ENCODE assay signal across 7 cellular contexts in genomic region chr10:4770766-4771553, GRCh38. TPM values are rescaled to one million over a fixed set of nuclear protein-coding genes. Genes with fewer than 3 reads are reported as not detected.
DNase-seq lines count a peak whose midpoint lies in the region; ATAC-seq and TF ChIP-seq lines count a peak whose summit lies in the region.

No MANE protein-coding gene starts in this region.

- POLR2A ChIA-PET in SK-N-SH (lab: Yijun Ruan, JAX): no interaction called here

- TF ChIP-seq RAD21 in SK-N-SH (IDR thresholded peaks at IDR 0.05; ENCODE audit: low read length): peak; percentile 73

- H3F3A ChIP-seq in SK-N-SH (replicated peaks; ENCODE audit: insufficient read depth): peaks cover 85% of the 10 kb centered on the region

- TF ChIP-seq EP300 in SK-N-SH (IDR thresholded peaks at IDR 0.05; ENCODE audit: borderline replicate concordance in 1 of 2, low read depth in 1 of 2, low read length in 1 of 2): peak; percentile 42 to 99; a peak in 3 of 4 replicates
- no peak for TF ChIP-seq EP300 in gastroesophageal sphincter (IDR thresholded peaks at IDR 0.05)
- peak in 2 of 4 donors; percentile 25 to 72 for TF ChIP-seq EP300 in sigmoid colon (IDR thresholded peaks at IDR 0.05)

- H3K79me2 ChIP-seq in SK-N-SH (ENCODE audit: insufficient read depth): peaks cover 37% of the 10 kb centered on the region

- CTCF ChIA-PET in SK-N-SH (lab: Yijun Ruan, JAX): interaction anchor here (0.7 to 11.7 kb wide), 10 partner anchors 9 to 1582 kb away, joined by 3 to 244 read pairs (median 4); no protein-coding TSS in a partner anchor

- ATAC-seq in gastroesophageal sphincter (peak; percentile 86), GM21723 (IDR thresholded peaks at IDR 0.05; ENCODE audit: unreplicated experiment) (no peak)

- no peaks in the 10 kb centered on the region for H4K20me1 ChIP-seq in SK-N-SH (ENCODE audit: insufficient read depth)

- peak overlapping the region; percentile 96 for H3K9ac ChIP-seq in SK-N-SH

- H3K27ac ChIP-seq in SK-N-SH (ENCODE audit: low read depth in 2 of 2, low read length in 1 of 2) (peak overlapping the region; percentile 91 to 100; a peak in 3 of 4 replicates), gastroesophageal sphincter (peak overlapping the region; percentile 24 to 78 (median 62)), sigmoid colon (peak overlapping the region in 3 of 4 donors; percentile 52 to 75 (median 70))

- DNase-seq in HFFc6 (peak; percentile 97), SK-N-SH (peak; percentile 8), sigmoid colon (no peak), NCI-H187 treated with DMSO at 0.1 percent for 48 hours (lab: John Stamatoyannopoulos, UW) (no peak)
- DNase-seq in activated CD4-positive, CD25-positive, alpha-beta regulatory T cell (lab: John Stamatoyannopoulos, UW): no peak

- intact Hi-C loops in sigmoid colon (cut with DNase I): loop anchor here (2.0 kb wide), 1 partner anchor 1578 kb away; no protein-coding TSS in a partner anchor

- peak overlapping the region; percentile 81 for H3K4me3 Mint-ChIP-seq in HFFc6

- no peaks in the 10 kb centered on the region for H3K27me3 ChIP-seq in SK-N-SH (ENCODE audit: insufficient read depth)
- no peaks in the 10 kb centered on the region for H3K27me3 ChIP-seq in gastroesophageal sphincter
- no peaks in the 10 kb centered on the region for H3K27me3 ChIP-seq in sigmoid colon

- H3K9me3 Mint-ChIP-seq in HFFc6: no peaks in the 10 kb centered on the region

- H3K9me3 ChIP-seq in SK-N-SH: no peaks in the 10 kb centered on the region
- no peaks in the 10 kb centered on the region for H3K9me3 ChIP-seq in gastroesophageal sphincter
- no peaks in the 10 kb centered on the region for H3K9me3 ChIP-seq in sigmoid colon

- no peak for TF ChIP-seq POLR2A in gastroesophageal sphincter (IDR thresholded peaks at IDR 0.05)
- TF ChIP-seq POLR2A in sigmoid colon (IDR thresholded peaks at IDR 0.05): no peak

- H3K36me3 Mint-ChIP-seq in HFFc6 (ENCODE audit: low read depth): peaks cover 13% of the 10 kb centered on the region; the same call in 1 of the 2 replicates

- peaks cover 11 to 65% of the 10 kb centered on the region in 2 experiments for H3K4me1 ChIP-seq in SK-N-SH (ENCODE audit: control insufficient read depth in 1 of 2, insufficient read depth in 2 of 2, low read depth in 1 of 2, low read length in 1 of 2)
- peaks cover 7 to 33% (median 19%) of the 10 kb centered on the region in 3 donors for H3K4me1 ChIP-seq in gastroesophageal sphincter
- peaks cover 0 to 36% (median 24%) of the 10 kb centered on the region in 4 donors for H3K4me1 ChIP-seq in sigmoid colon

- no peak overlapping the region for H2AFZ ChIP-seq in SK-N-SH (ENCODE audit: low read depth)

- 1% methylated on average over 3 of the region's 3 CpGs for WGBS in SK-N-SH (ENCODE audit: low lambda C conversion rate)
- 3 to 10% methylated on average over 3 of the region's 3 CpGs for WGBS in gastroesophageal sphincter (ENCODE audit: low coverage in 1 of 2), 2 donors
- WGBS in sigmoid colon, 2 donors: 5 to 22% methylated on average over 3 of the region's 3 CpGs

- H3K27ac Mint-ChIP-seq in HFFc6: peak overlapping the region; percentile 99

- H3K4me1 Mint-ChIP-seq in HFFc6 (ENCODE audit: low read depth): peaks cover 94% of the 10 kb centered on the region

- peak overlapping the region in 1 of 2 experiments; percentile 8; a peak in 1 of 4 replicates for H3K4me3 ChIP-seq in SK-N-SH (ENCODE audit: low read depth in 2 of 2, low read length in 1 of 2)
- no peak overlapping the region for H3K4me3 ChIP-seq in gastroesophageal sphincter
- no peak overlapping the region for H3K4me3 ChIP-seq in sigmoid colon

- no peaks in the 10 kb centered on the region for H3K9me2 ChIP-seq in SK-N-SH

- TF ChIP-seq CTCF in HFFc6 (IDR thresholded peaks at IDR 0.05): peak; percentile 72
- TF ChIP-seq CTCF in SK-N-SH (IDR thresholded peaks at IDR 0.05): peak; percentile 53
- TF ChIP-seq CTCF in gastroesophageal sphincter (IDR thresholded peaks at IDR 0.05): peak in 3 of 4 experiments; percentile 19 to 43 (median 41)
- TF ChIP-seq CTCF in sigmoid colon (IDR thresholded peaks at IDR 0.05): peak in 2 of 4 experiments; percentile 21 to 29

- H3K36me3 ChIP-seq in SK-N-SH (replicated peaks in 1 of 2; ENCODE audit: control insufficient read depth in 1 of 2, insufficient read depth in 2 of 2, low read length in 1 of 2): peaks cover 0 to 10% of the 10 kb centered on the region in 2 experiments
- no peaks in the 10 kb centered on the region for H3K36me3 ChIP-seq in gastroesophageal sphincter
- H3K36me3 ChIP-seq in sigmoid colon: no peaks in the 10 kb centered on the region

- no peaks in the 10 kb centered on the region for H3K27me3 Mint-ChIP-seq in HFFc6 (ENCODE audit: insufficient read depth)

- peak overlapping the region; percentile 63 for H3K4me2 ChIP-seq in SK-N-SH

TF ChIP-seq in SK-N-SH, 30 proteins besides CTCF, POLR2A, EP300 and RAD21 (continues in another document):
- TF ChIP-seq RFX5 (IDR thresholded peaks at IDR 0.05; ENCODE audit: low read length) (no peak), RXRA (IDR thresholded peaks at IDR 0.05; ENCODE audit: borderline replicate concordance, low read depth) (peak; percentile 60; the same call in 1 of the 2 replicates), FOXM1 (IDR thresholded peaks at IDR 0.05; ENCODE audit: low read depth) (peak; percentile 98), NFIC (IDR thresholded peaks at IDR 0.05; ENCODE audit: borderline replicate concordance) (peak; percentile 83), FOSL2 (IDR thresholded peaks at IDR 0.05; ENCODE audit: borderline replicate concordance, low read depth) (peak; percentile 95), CHD2 (IDR thresholded peaks at IDR 0.05; ENCODE audit: low read length, partially characterized antibody) (no peak), GATA2 (CRISPR knock-in tag; IDR thresholded peaks at IDR 0.05) (no peak), ELF1 (IDR thresholded peaks at IDR 0.05) (no peak), PBX3 (IDR thresholded peaks at IDR 0.05) (peak; percentile 89), ZBTB33 (IDR thresholded peaks at IDR 0.05; ENCODE audit: borderline replicate concordance, low read depth) (peak; percentile 52; the same call in 1 of the 2 replicates), SMC3 (IDR thresholded peaks at IDR 0.05; ENCODE audit: low read depth, low read length) (peak; percentile 29; the same call in 1 of the 2 replicates), TCF12 (IDR thresholded peaks at IDR 0.05) (peak; percentile 96), REST (IDR thresholded peaks at IDR 0.05; ENCODE audit: low read depth, low read length) (no peak)

RNA-seq across cellular contexts. Expression of gene AKR1E2, which starts 55.0 kb away (rescaled TPM):
- total RNA-seq in HFFc6 (2021; fragmentation: NEBNext Ultra II Directional; extraction: Animal tissue kit (Norgen Biotek cat#: 25700)): 1 to 10 TPM in 3 of 6 experiments, under 1 TPM in 2, not detected in 1; 0.59 to 1.5 (median 1.1) TPM
- polyA plus RNA-seq in SK-N-SH (2012; rRNA removed): 5.8 and 6.9 TPM in 2 replicates
- polyA plus RNA-seq in SK-N-SH (2012; cell fraction: cytosol; rRNA removed): 4.3 and 5.0 TPM in 2 replicates
- polyA plus RNA-seq in SK-N-SH (2012; cell fraction: nucleus; rRNA removed): 17.5 and 19.0 TPM in 2 replicates
- total RNA-seq in gastroesophageal sphincter: 10 to 100 TPM; 15.9 to 19.3 (median 16.0) TPM
- total RNA-seq in sigmoid colon: 10 to 100 TPM; 12.0 to 32.5 (median 16.2) TPM
- polyA plus RNA-seq in sigmoid colon: 1 to 10 TPM in 1 of 3 donors, under 1 TPM in 1, not detected in 1; 0.69 to 1.7 TPM

Comparison
In these comparisons a context has a peak if more than half of its experiments do, and no peak if none do; other contexts are left out.
1. DNase-seq: peak in HFFc6 (single experiment) and SK-N-SH (single experiment); none in sigmoid colon (single experiment), NCI-H187 treated with DMSO at 0.1 percent for 48 hours (single experiment) and activated CD4-positive, CD25-positive, alpha-beta regulatory T cell (0 of 4).
2. RNA of gene AKR1E2, which starts 55.0 kb away (total RNA-seq): 12.0 to 32.5 TPM in sigmoid colon and 15.9 to 19.3 TPM in gastroesophageal sphincter; 0.59 to 1.5 TPM in HFFc6; every median in the first group is over 4 times any median in the second.
3. Peak in every context shown above with its lines, with median percentiles within 50 percentile points of each other: H3K27ac ChIP-seq.